In genomic region chr10:8444630-8445029, GRCh38 we compare ENCODE assay signal across 9 cellular contexts.
DNase-seq lines count a peak whose midpoint lies in the region; ATAC-seq and TF ChIP-seq lines count a peak whose summit lies in the region.
"Had no signal": no experiment of that assay in that cellular context is flagged by ENCODE, and none has a peak within 500 bp of the region (broad histone marks: within the 10 kb centered on the region; RNA-seq: fewer than 3 reads in every experiment).

No MANE protein-coding gene starts in this region.

- TF ChIP-seq CTCF in GM13977 (IDR thresholded peaks at IDR 0.05; ENCODE audit: extremely low read depth, insufficient read depth, missing control alignments): peak; percentile 28

- peak; percentile 37 for DNase-seq in GM13977 (ENCODE audit: low spot score)
- DNase-seq in effector CD8-positive, alpha-beta T cell (lab: John Stamatoyannopoulos, UW): peak; percentile 11
- peak; percentile 15 for DNase-seq in stimulated activated CD8-positive, alpha-beta memory T cell treated with anti-CD3 and anti-CD28 coated beads, Interleukin-12 subunit alpha, Interleukin-12 subunit beta, amount 100 ng/mL, for 1 hour (ENCODE audit: low read depth)
- no peak for DNase-seq in cerebellum (ENCODE audit: low spot score)
- no peak for DNase-seq in hepatic stellate cell (ENCODE audit: low spot score)
- DNase-seq in DMS153 (lab: John Stamatoyannopoulos, UW): no peak
- DNase-seq: activated B cell treated with CpG ODN at 0.5 μM for 24 hours had no signal

- ATAC-seq in SK-N-SH treated with all-trans-retinoic acid at 6 μM for 48 hours (peak; percentile 84), HG03139 (IDR thresholded peaks at IDR 0.05; ENCODE audit: unreplicated experiment) (no peak)

- in situ Hi-C loops in GM13977 (cut with MboI; ENCODE audit: low pct_unique_long_range_greater_than_20kb, low sequenced_read_pairs, unreplicated experiment): no loop called here

TF ChIP-seq in SK-N-SH treated with all-trans-retinoic acid at 6 μM for 48 hours, 23 proteins besides CTCF, POLR2A, EP300 and RAD21:
- no peak for TF ChIP-seq ZFP3 (CRISPR knock-in tag; IDR thresholded peaks at IDR 0.05)
- TF ChIP-seq, protein P1, sequence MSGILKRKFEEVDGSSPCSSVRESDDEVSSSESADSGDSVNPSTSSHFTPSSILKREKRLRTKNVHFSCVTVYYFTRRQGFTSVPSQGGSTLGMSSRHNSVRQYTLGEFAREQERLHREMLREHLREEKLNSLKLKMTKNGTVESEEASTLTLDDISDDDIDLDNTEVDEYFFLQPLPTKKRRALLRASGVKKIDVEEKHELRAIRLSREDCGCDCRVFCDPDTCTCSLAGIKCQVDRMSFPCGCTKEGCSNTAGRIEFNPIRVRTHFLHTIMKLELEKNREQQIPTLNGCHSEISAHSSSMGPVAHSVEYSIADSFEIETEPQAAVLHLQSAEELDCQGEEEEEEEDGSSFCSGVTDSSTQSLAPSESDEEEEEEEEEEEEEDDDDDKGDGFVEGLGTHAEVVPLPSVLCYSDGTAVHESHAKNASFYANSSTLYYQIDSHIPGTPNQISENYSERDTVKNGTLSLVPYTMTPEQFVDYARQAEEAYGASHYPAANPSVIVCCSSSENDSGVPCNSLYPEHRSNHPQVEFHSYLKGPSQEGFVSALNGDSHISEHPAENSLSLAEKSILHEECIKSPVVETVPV (CRISPR knock-in tag; IDR thresholded peaks at IDR 0.05): no peak
- no peak for TF ChIP-seq TCF4 (CRISPR knock-in tag; IDR thresholded peaks at IDR 0.05; ENCODE audit: borderline replicate concordance)
- no peak for TF ChIP-seq GLIS3 (CRISPR knock-in tag; IDR thresholded peaks at IDR 0.05)
- TF ChIP-seq, protein P2, sequence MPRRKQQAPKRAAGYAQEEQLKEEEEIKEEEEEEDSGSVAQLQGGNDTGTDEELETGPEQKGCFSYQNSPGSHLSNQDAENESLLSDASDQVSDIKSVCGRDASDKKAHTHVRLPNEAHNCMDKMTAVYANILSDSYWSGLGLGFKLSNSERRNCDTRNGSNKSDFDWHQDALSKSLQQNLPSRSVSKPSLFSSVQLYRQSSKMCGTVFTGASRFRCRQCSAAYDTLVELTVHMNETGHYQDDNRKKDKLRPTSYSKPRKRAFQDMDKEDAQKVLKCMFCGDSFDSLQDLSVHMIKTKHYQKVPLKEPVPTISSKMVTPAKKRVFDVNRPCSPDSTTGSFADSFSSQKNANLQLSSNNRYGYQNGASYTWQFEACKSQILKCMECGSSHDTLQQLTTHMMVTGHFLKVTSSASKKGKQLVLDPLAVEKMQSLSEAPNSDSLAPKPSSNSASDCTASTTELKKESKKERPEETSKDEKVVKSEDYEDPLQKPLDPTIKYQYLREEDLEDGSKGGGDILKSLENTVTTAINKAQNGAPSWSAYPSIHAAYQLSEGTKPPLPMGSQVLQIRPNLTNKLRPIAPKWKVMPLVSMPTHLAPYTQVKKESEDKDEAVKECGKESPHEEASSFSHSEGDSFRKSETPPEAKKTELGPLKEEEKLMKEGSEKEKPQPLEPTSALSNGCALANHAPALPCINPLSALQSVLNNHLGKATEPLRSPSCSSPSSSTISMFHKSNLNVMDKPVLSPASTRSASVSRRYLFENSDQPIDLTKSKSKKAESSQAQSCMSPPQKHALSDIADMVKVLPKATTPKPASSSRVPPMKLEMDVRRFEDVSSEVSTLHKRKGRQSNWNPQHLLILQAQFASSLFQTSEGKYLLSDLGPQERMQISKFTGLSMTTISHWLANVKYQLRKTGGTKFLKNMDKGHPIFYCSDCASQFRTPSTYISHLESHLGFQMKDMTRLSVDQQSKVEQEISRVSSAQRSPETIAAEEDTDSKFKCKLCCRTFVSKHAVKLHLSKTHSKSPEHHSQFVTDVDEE (CRISPR knock-in tag; IDR thresholded peaks at IDR 0.05): no peak
- no peak for TF ChIP-seq TOX (CRISPR knock-in tag; IDR thresholded peaks at IDR 0.05; ENCODE audit: borderline replicate concordance)
- TF ChIP-seq RARB (CRISPR knock-in tag; IDR thresholded peaks at IDR 0.05): no peak
- TF ChIP-seq ZNF70 (CRISPR knock-in tag; IDR thresholded peaks at IDR 0.05): no peak
- no peak for TF ChIP-seq SNAI2 (CRISPR knock-in tag; IDR thresholded peaks at IDR 0.05)
- TF ChIP-seq ESRRG (CRISPR knock-in tag; IDR thresholded peaks at IDR 0.05): no peak
- TF ChIP-seq ZFP30 (CRISPR knock-in tag; IDR thresholded peaks at IDR 0.05): no peak
- no peak for TF ChIP-seq ZC3H10 (CRISPR knock-in tag; IDR thresholded peaks at IDR 0.05)
- TF ChIP-seq, protein P3, sequence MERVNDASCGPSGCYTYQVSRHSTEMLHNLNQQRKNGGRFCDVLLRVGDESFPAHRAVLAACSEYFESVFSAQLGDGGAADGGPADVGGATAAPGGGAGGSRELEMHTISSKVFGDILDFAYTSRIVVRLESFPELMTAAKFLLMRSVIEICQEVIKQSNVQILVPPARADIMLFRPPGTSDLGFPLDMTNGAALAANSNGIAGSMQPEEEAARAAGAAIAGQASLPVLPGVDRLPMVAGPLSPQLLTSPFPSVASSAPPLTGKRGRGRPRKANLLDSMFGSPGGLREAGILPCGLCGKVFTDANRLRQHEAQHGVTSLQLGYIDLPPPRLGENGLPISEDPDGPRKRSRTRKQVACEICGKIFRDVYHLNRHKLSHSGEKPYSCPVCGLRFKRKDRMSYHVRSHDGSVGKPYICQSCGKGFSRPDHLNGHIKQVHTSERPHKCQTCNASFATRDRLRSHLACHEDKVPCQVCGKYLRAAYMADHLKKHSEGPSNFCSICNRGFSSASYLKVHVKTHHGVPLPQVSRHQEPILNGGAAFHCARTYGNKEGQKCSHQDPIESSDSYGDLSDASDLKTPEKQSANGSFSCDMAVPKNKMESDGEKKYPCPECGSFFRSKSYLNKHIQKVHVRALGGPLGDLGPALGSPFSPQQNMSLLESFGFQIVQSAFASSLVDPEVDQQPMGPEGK (CRISPR knock-in tag; IDR thresholded peaks at IDR 0.05; ENCODE audit: borderline replicate concordance): no peak
- TF ChIP-seq BACH2 (CRISPR knock-in tag; IDR thresholded peaks at IDR 0.05; ENCODE audit: borderline replicate concordance): no peak
- TF ChIP-seq ISL1 (CRISPR knock-in tag; IDR thresholded peaks at IDR 0.05): no peak
- no peak for TF ChIP-seq ZNF8 (CRISPR knock-in tag; IDR thresholded peaks at IDR 0.05)

Comparison
In these comparisons a context has a peak if more than half of its experiments do, and no peak if none do; other contexts are left out.
1. DNase-seq: peak in GM13977 (single experiment), effector CD8-positive, alpha-beta T cell (single experiment) and stimulated activated CD8-positive, alpha-beta memory T cell treated with anti-CD3 and anti-CD28 coated beads, Interleukin-12 subunit alpha, Interleukin-12 subunit beta, amount 100 ng/mL, for 1 hour (single experiment); none in cerebellum (single experiment), hepatic stellate cell (single experiment) and DMS153 (single experiment).